In genomic region chr7:36171503-36171902, GRCh38 we compare ENCODE assay signal across 19 cellular contexts. TPM values are rescaled to one million over a fixed set of nuclear protein-coding genes. Genes with fewer than 3 reads are reported as not detected.
DNase-seq lines count a peak whose midpoint lies in the region; ATAC-seq and TF ChIP-seq lines count a peak whose summit lies in the region.
"Had no signal": no experiment of that assay in that cellular context is flagged by ENCODE, and none has a peak within 500 bp of the region (broad histone marks: within the 10 kb centered on the region; RNA-seq: fewer than 3 reads in every experiment).

No MANE protein-coding gene starts in this region.

- peak overlapping the region in 1 of 9 donors; percentile 13 for H3K27ac Mint-ChIP-seq in naive thymus-derived CD4-positive, alpha-beta T cell
- H3K27ac Mint-ChIP-seq: stimulated activated memory B cell treated with anti-CD40 and anti-IgM and Interleukin-4, amounts not matched to agents 10 μg/mL and 1 μg/mL and 100 μg/mL, for 72 hours had no signal

- DNase-seq in activated CD4-positive, CD25-positive, alpha-beta regulatory T cell (lab: John Stamatoyannopoulos, UW), result no peak
- DNase-seq in MV-4-11 (lab: John Stamatoyannopoulos, UW) (peak; percentile 89), erythroblast (lab: John Stamatoyannopoulos, UW) (no peak), epidermal melanocyte (ENCODE audit: insufficient read length, low spot score) (no peak), AG20443 (ENCODE audit: low spot score) (no peak)
- DNase-seq in naive thymus-derived CD4-positive, alpha-beta T cell, result no peak
- DNase-seq: activated CD4-positive, alpha-beta T cell treated with anti-CD3 and anti-CD28 coated beads for 4 hours; C1 segment of cervical spinal cord; caudate nucleus; foreskin melanocyte; NCI-H2107; NCI-H774; trophoblast cell had no signal

- intact Hi-C loops in naive thymus-derived CD4-positive, alpha-beta T cell (cut with micrococcal nuclease), result no loop called here

- no peak overlapping the region for H3K4me3 ChIP-seq in naive thymus-derived CD4-positive, alpha-beta T cell (ENCODE audit: low read length)
- H3K4me3 ChIP-seq: skin epidermis had no signal

- CTCF ChIA-PET in naive thymus-derived CD4-positive, alpha-beta T cell (lab: Charles Lee), result no interaction called here

- no peak overlapping the region for H3K4me3 Mint-ChIP-seq in naive thymus-derived CD4-positive, alpha-beta T cell
- H3K4me3 Mint-ChIP-seq: stimulated activated memory B cell treated with anti-CD40 and anti-IgM and Interleukin-4, amounts not matched to agents 10 μg/mL and 1 μg/mL and 100 μg/mL, for 72 hours had no signal

- peaks cover 0 to 1% (median 0%) of the 10 kb centered on the region in 11 donors for H3K9me3 Mint-ChIP-seq in naive thymus-derived CD4-positive, alpha-beta T cell
- H3K9me3 Mint-ChIP-seq: stimulated activated memory B cell treated with anti-CD40 and anti-IgM and Interleukin-4, amounts not matched to agents 10 μg/mL and 1 μg/mL and 100 μg/mL, for 72 hours had no signal

- no peak for TF ChIP-seq POLR2A in erythroblast (IDR thresholded peaks at IDR 0.05; ENCODE audit: low read length)

- peaks cover 0 to 4% (median 0%) of the 10 kb centered on the region in 5 donors for H3K36me3 Mint-ChIP-seq in naive thymus-derived CD4-positive, alpha-beta T cell
- H3K36me3 Mint-ChIP-seq: stimulated activated memory B cell treated with anti-CD40 and anti-IgM and Interleukin-4, amounts not matched to agents 10 μg/mL and 1 μg/mL and 100 μg/mL, for 72 hours had no signal

- H3K36me3 ChIP-seq in naive thymus-derived CD4-positive, alpha-beta T cell (ENCODE audit: control insufficient read depth in 2 of 3, insufficient read depth in 3 of 3, low read length in 3 of 3), result no peaks in the 10 kb centered on the region

- H3K27ac ChIP-seq in naive thymus-derived CD4-positive, alpha-beta T cell (ENCODE audit: low read depth, low read length), result no peak overlapping the region
- H3K27ac ChIP-seq: 22Rv1, skin epidermis had no signal

- POLR2A ChIA-PET in naive thymus-derived CD4-positive, alpha-beta T cell (lab: Charles Lee), result interaction anchor here (1.1 kb wide), 1 partner anchor 13 kb away, joined by 3 read pairs; no protein-coding TSS in a partner anchor

- peak; percentile 41 to 73 for ATAC-seq in activated CD4-positive, CD25-positive, alpha-beta regulatory T cell treated with anti-CD3 and anti-CD28 coated beads, Interleukin-2, amount 50 U/mL, for 24 hours
- ATAC-seq in HG02884 (IDR thresholded peaks at IDR 0.05; ENCODE audit: unreplicated experiment), result peak; percentile 66
- ATAC-seq in naive thymus-derived CD4-positive, alpha-beta T cell, result peak; percentile 9
- ATAC-seq: HepG2; stimulated activated memory B cell treated with anti-CD40 and anti-IgM and Interleukin-4, amounts not matched to agents 10 μg/mL and 1 μg/mL and 100 μg/mL, for 72 hours had no signal

- no peaks in the 10 kb centered on the region for H3K4me1 ChIP-seq in naive thymus-derived CD4-positive, alpha-beta T cell (ENCODE audit: control insufficient read depth in 2 of 2, insufficient read depth in 2 of 2, low read length in 2 of 2)

- peaks cover 5 to 11% (median 7%) of the 10 kb centered on the region in 7 donors for H3K4me1 Mint-ChIP-seq in naive thymus-derived CD4-positive, alpha-beta T cell

- H3K9me3 ChIP-seq in naive thymus-derived CD4-positive, alpha-beta T cell (ENCODE audit: control insufficient read depth in 2 of 3, low read length in 3 of 3), result no peaks in the 10 kb centered on the region

- no peaks in the 10 kb centered on the region for H3K27me3 ChIP-seq in naive thymus-derived CD4-positive, alpha-beta T cell (ENCODE audit: control insufficient read depth in 2 of 2, insufficient read depth in 2 of 2, low read length in 2 of 2)

- peaks cover 0 to 6% (median 0%) of the 10 kb centered on the region in 5 donors for H3K27me3 Mint-ChIP-seq in naive thymus-derived CD4-positive, alpha-beta T cell

RNA-seq across cellular contexts. Expression of gene EEPD1, which starts 18.4 kb away (rescaled TPM):
- total RNA-seq in naive thymus-derived CD4-positive, alpha-beta T cell, result 10 to 100 TPM in 2 of 5 experiments, 1 to 10 TPM in 3; 2.2 to 13.2 (median 3.7) TPM
- polyA plus RNA-seq in naive thymus-derived CD4-positive, alpha-beta T cell, result 10 to 100 TPM; 12.3 to 15.8 TPM

Comparison
In these comparisons a context has a peak if more than half of its experiments do, and no peak if none do; other contexts are left out.
1. ATAC-seq: peak in every context shown above with its lines; median percentile 66 in HG02884; 57 in activated CD4-positive, CD25-positive, alpha-beta regulatory T cell treated with anti-CD3 and anti-CD28 coated beads, Interleukin-2, amount 50 U/mL, for 24 hours; 9 in naive thymus-derived CD4-positive, alpha-beta T cell.